ENCODE assay signal across 27 cellular contexts in the genomic region with DNA sequence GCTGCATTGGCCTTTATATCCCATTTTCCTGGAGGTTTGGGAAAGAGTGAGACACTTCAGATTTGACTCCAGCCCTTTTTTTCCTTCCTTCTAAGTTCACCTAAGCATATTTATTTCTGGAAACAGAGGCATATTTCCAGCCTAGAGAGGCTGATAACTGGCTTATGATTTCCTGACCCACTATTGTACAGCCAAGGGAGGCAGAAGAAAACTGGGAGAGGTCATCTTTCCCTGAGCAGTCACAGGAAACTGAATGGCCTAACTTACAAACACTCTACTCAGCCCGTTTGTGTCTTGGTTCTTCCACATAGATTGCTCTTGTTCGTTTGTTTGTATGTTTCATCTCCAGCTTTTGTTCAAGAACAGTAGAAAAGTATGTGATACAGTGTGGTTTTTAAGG.
"Had no signal": no experiment of that assay in that cellular context is flagged by ENCODE, and none has a peak within 500 bp of the region (broad histone marks: within the 10 kb centered on the region; RNA-seq: fewer than 3 reads in every experiment).

No MANE protein-coding gene starts in this region.

- ATAC-seq: left colon; naive thymus-derived CD4-positive, alpha-beta T cell; psoas muscle; stimulated activated naive B cell treated with anti-CD40 and anti-IgM and Interleukin-4, amounts not matched to agents 10 μg/mL and 1 μg/mL and 100 μg/mL, for 72 hours; upper lobe of right lung had no signal

- H3K4me3 Mint-ChIP-seq: immature natural killer cell; naive thymus-derived CD4-positive, alpha-beta T cell; nephron progenitor cell; stimulated activated naive B cell treated with anti-CD40 and anti-IgM and Interleukin-4, amounts not matched to agents 10 μg/mL and 1 μg/mL and 100 μg/mL, for 72 hours; stimulated activated naive CD8-positive, alpha-beta T cell treated with anti-CD3 and anti-CD28 coated beads, Interleukin-15, Interleukin-2, amounts not matched to agents 100 ng/mL and 50 ng/mL, for 24 hours had no signal

- H3K27me3 Mint-ChIP-seq: naive thymus-derived CD4-positive, alpha-beta T cell; stimulated activated naive B cell treated with anti-CD40 and anti-IgM and Interleukin-4, amounts not matched to agents 10 μg/mL and 1 μg/mL and 100 μg/mL, for 72 hours; stimulated activated naive CD8-positive, alpha-beta T cell treated with anti-CD3 and anti-CD28 coated beads, Interleukin-15, Interleukin-2, amounts not matched to agents 100 ng/mL and 50 ng/mL, for 24 hours had no signal

- H3K36me3 ChIP-seq: ovary, thoracic aorta had no signal

- H3K27ac ChIP-seq: dorsolateral prefrontal cortex, ovary, psoas muscle, thoracic aorta, tibial nerve, upper lobe of right lung, vagina had no signal

- H3K9me3 ChIP-seq: ovary, psoas muscle, thoracic aorta, tibial nerve, upper lobe of right lung, vagina had no signal

- H3K9me3 Mint-ChIP-seq: immature natural killer cell; nephron progenitor cell; stimulated activated naive B cell treated with anti-CD40 and anti-IgM and Interleukin-4, amounts not matched to agents 10 μg/mL and 1 μg/mL and 100 μg/mL, for 72 hours; stimulated activated naive CD8-positive, alpha-beta T cell treated with anti-CD3 and anti-CD28 coated beads, Interleukin-15, Interleukin-2, amounts not matched to agents 100 ng/mL and 50 ng/mL, for 24 hours had no signal

- H3K4me1 Mint-ChIP-seq: immature natural killer cell; naive thymus-derived CD4-positive, alpha-beta T cell; stimulated activated naive B cell treated with anti-CD40 and anti-IgM and Interleukin-4, amounts not matched to agents 10 μg/mL and 1 μg/mL and 100 μg/mL, for 72 hours had no signal

- H3K27me3 ChIP-seq: dorsolateral prefrontal cortex, ovary, tibial nerve, upper lobe of right lung, vagina had no signal

- H3K27ac Mint-ChIP-seq: immature natural killer cell; naive thymus-derived CD4-positive, alpha-beta T cell; nephron progenitor cell; stimulated activated naive B cell treated with anti-CD40 and anti-IgM and Interleukin-4, amounts not matched to agents 10 μg/mL and 1 μg/mL and 100 μg/mL, for 72 hours; stimulated activated naive CD8-positive, alpha-beta T cell treated with anti-CD3 and anti-CD28 coated beads, Interleukin-15, Interleukin-2, amounts not matched to agents 100 ng/mL and 50 ng/mL, for 24 hours had no signal

- H3K4me3 ChIP-seq: dorsolateral prefrontal cortex, ovary, psoas muscle, thoracic aorta, tibial nerve, upper lobe of right lung, vagina had no signal

- DNase-seq: cerebellar nuclear complex; cortex of kidney; dorsolateral prefrontal cortex; effector CD4-positive, alpha-beta T cell; hypothalamus; immature natural killer cell; islet precursor cell; kidney glomerular epithelial cell; left colon; mesenchymal stem cell; midbrain; naive thymus-derived CD4-positive, alpha-beta T cell; nephron progenitor cell; nucleus accumbens; ovary; posterior cingulate gyrus; psoas muscle; right cardiac atrium; small intestine; stimulated activated CD4-positive, alpha-beta T cell treated with anti-CD3 and anti-CD28 coated beads, Interleukin-15, amount 100 ng/mL, for 24 hours; stimulated activated CD4-positive, alpha-beta T cell treated with anti-CD3 and anti-CD28 coated beads, Interleukin-2, amount 100 ng/mL, for 48 hours; stimulated activated naive B cell treated with anti-CD40 and anti-IgM and Interleukin-4, amounts not matched to agents 10 μg/mL and 1 μg/mL and 100 μg/mL, for 72 hours; upper lobe of right lung had no signal
